Comparison of ENCODE assay signal across 24 cellular contexts in the genomic region with DNA sequence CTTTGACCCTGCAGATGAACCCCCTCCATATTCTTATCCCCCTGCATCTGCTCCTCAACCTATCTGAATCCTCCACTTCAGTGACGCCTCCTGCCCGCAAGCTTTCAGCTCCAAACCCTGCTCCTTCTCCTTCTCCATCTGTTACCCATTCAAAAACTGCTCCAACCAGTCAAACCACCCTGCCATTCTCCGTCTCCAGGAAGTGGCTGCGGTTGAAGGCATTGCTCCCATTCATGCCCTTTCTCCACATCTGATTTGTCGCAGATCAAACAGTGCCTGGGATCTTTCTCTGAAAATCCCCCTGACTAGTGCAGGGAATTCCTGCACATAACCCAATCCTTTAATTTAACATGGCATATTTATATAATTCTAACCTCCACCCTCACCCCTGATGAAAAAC. TPM values are rescaled to one million over a fixed set of nuclear protein-coding genes. Genes with fewer than 3 reads are reported as not detected.
DNase-seq lines count a peak whose midpoint lies in the region; ATAC-seq and TF ChIP-seq lines count a peak whose summit lies in the region.
"Had no signal": no experiment of that assay in that cellular context is flagged by ENCODE, and none has a peak within 500 bp of the region (broad histone marks: within the 10 kb centered on the region; RNA-seq: fewer than 3 reads in every experiment).

No MANE protein-coding gene starts in this region.

- in situ Hi-C loops in IMR-90 (cut with MboI; ENCODE audit: low sequenced_read_pairs) = no loop called here

- H3K14ac ChIP-seq in IMR-90 (replicated peaks; ENCODE audit: low read depth, low read length) = no peak overlapping the region

- H3K36me3 ChIP-seq in IMR-90 (ENCODE audit: control insufficient read depth, insufficient read depth, low read length) (no peaks in the 10 kb centered on the region), parathyroid adenoma (ENCODE audit: control insufficient read depth, insufficient read depth, low read length) (no peaks in the 10 kb centered on the region), suprapubic skin (no peaks in the 10 kb centered on the region)
- H3K36me3 ChIP-seq: adrenal gland, HAP-1, neutrophil had no signal

- POLR2A ChIA-PET in IMR-90 (lab: Charles Lee; ENCODE audit: unreplicated experiment) = no interaction called here

- DNase-seq in DMS53 (lab: John Stamatoyannopoulos, UW) = peak; percentile 89
- no peak for DNase-seq in IMR-90
- peak; percentile 68 for DNase-seq in epithelial cell of prostate (ENCODE audit: low read depth, low spot score)
- no peak for DNase-seq in suprapubic skin (ENCODE audit: low spot score in 2 of 2)
- no peak for DNase-seq in SIG-M5 (lab: John Stamatoyannopoulos, UW)
- no peak for DNase-seq in activated CD4-positive, alpha-beta T cell treated with anti-CD3 and anti-CD28 coated beads, Interleukin-2, amount 50 U/mL, for 4 hours
- no peak for DNase-seq in SW480 (ENCODE audit: low spot score)
- DNase-seq: activated CD4-positive, CD25-positive, alpha-beta regulatory T cell; adrenal gland; AML-193; Caco-2; caudate nucleus; effector CD8-positive, alpha-beta T cell; kidney; midbrain; NCI-H1105; NCI-H226; stimulated activated CD4-positive, alpha-beta T cell treated with anti-CD3 and anti-CD28 coated beads, Interleukin-2, amount 100 ng/mL, for 48 hours; T-helper 17 cell had no signal

- dilution Hi-C loops in IMR-90 (cut with HindIII; ENCODE audit: low sequenced_read_pairs, unreplicated experiment) = no loop called here

- H3K56ac ChIP-seq in IMR-90 (ENCODE audit: extremely low read depth, insufficient read depth, low read length) = no peak overlapping the region

- H2AFZ ChIP-seq in IMR-90 (replicated peaks; ENCODE audit: low read length, poor library complexity) (no peak overlapping the region), parathyroid adenoma (no peak overlapping the region)

- H3K79me2 ChIP-seq in parathyroid adenoma = no peaks in the 10 kb centered on the region

- no peak overlapping the region for H4K91ac ChIP-seq in IMR-90 (ENCODE audit: insufficient read depth, low read depth, low read length)

- WGBS in IMR-90 (ENCODE audit: extremely low coverage in 2 of 2, insufficient read length in 1 of 2), 2 experiments = 94% methylated on average over 2 of the region's 5 CpGs; no CpG with 5 or more reads in 1 of the 2 experiments
- WGBS in suprapubic skin = 52% methylated on average over 5 of the region's 5 CpGs

- no peak overlapping the region for H3K4me2 ChIP-seq in IMR-90 (ENCODE audit: low read depth, low read length)
- H3K4me2 ChIP-seq in parathyroid adenoma (ENCODE audit: low read length) = peak overlapping the region; percentile 12

- no peaks in the 10 kb centered on the region for H3K9me1 ChIP-seq in IMR-90 (ENCODE audit: insufficient read depth, low read length)

- H2AK9ac ChIP-seq in IMR-90 (replicated peaks; ENCODE audit: low read depth, low read length, poor library complexity) = peak overlapping the region; percentile 42

- TF ChIP-seq CTCF in IMR-90 (conservative IDR thresholded peaks at IDR 0.05; ENCODE audit: low read depth, low read length) = no peak
- TF ChIP-seq CTCF in parathyroid adenoma (IDR thresholded peaks at IDR 0.05) = no peak
- no peak for TF ChIP-seq CTCF in suprapubic skin (IDR thresholded peaks at IDR 0.05)

- no peak overlapping the region for H3K4me3 ChIP-seq in IMR-90 (ENCODE audit: insufficient read depth, low read depth, low read length)
- no peak overlapping the region for H3K4me3 ChIP-seq in parathyroid adenoma (ENCODE audit: low read depth, low read length)
- H3K4me3 ChIP-seq in suprapubic skin = no peak overlapping the region
- H3K4me3 ChIP-seq: adrenal gland, HAP-1, K562 had no signal

- TF ChIP-seq POLR2A in IMR-90 (IDR thresholded peaks at IDR 0.05; ENCODE audit: low read depth, low read length) (no peak), suprapubic skin (IDR thresholded peaks at IDR 0.05) (no peak)

- no peak for TF ChIP-seq RAD21 in IMR-90 (IDR thresholded peaks at IDR 0.05; ENCODE audit: low read length)

- H4K20me1 ChIP-seq in IMR-90 (ENCODE audit: insufficient read depth, low read length) = no peaks in the 10 kb centered on the region

- ATAC-seq in IMR-90 (ENCODE audit: low read depth) = no peak
- ATAC-seq: K562, Right ventricle myocardium inferior, T-helper 17 cell had no signal

- TF ChIP-seq EP300 in suprapubic skin (IDR thresholded peaks at IDR 0.05) = no peak

- H2BK120ac ChIP-seq in IMR-90 (ENCODE audit: low read depth, low read length) = no peak overlapping the region

- no peak overlapping the region for H3K9ac ChIP-seq in IMR-90 (ENCODE audit: low read depth, low read length)
- H3K9ac ChIP-seq in parathyroid adenoma = no peak overlapping the region

- H3K4me1 ChIP-seq in IMR-90 (ENCODE audit: control insufficient read depth, insufficient read depth, low read length) = no peaks in the 10 kb centered on the region
- H3K4me1 ChIP-seq in parathyroid adenoma = no peaks in the 10 kb centered on the region
- H3K4me1 ChIP-seq in suprapubic skin = peaks cover 8% of the 10 kb centered on the region
- H3K4me1 ChIP-seq: adrenal gland, Caco-2, HAP-1 had no signal

- H2BK20ac ChIP-seq in IMR-90 (ENCODE audit: low read depth, low read length) = no peak overlapping the region

- no peak overlapping the region for H3K23ac ChIP-seq in IMR-90 (ENCODE audit: low read depth, low read length)

- H3K18ac ChIP-seq in IMR-90 (ENCODE audit: low read depth, low read length) = no peak overlapping the region

- CTCF ChIA-PET in IMR-90 (lab: Yijun Ruan, JAX) = interaction anchor here (1.1 kb wide), 1 partner anchor 14 kb away, joined by 3 read pairs; no protein-coding TSS in a partner anchor

- no peaks in the 10 kb centered on the region for H3K27me3 ChIP-seq in IMR-90 (ENCODE audit: control insufficient read depth, insufficient read depth, low read length)
- no peaks in the 10 kb centered on the region for H3K27me3 ChIP-seq in parathyroid adenoma (ENCODE audit: control insufficient read depth, insufficient read depth, low read length)
- no peaks in the 10 kb centered on the region for H3K27me3 ChIP-seq in suprapubic skin
- H3K27me3 ChIP-seq: adrenal gland had no signal

- H4K8ac ChIP-seq in IMR-90 (ENCODE audit: low read depth in 2 of 2, low read length in 2 of 2) = no peak overlapping the region

- no peak overlapping the region for H2BK5ac ChIP-seq in IMR-90 (ENCODE audit: low read depth, low read length, poor library complexity, severe bottlenecking)

- no TSS peak for BruUV-seq in IMR-90 (replicated peaks; lab: Mats Ljungman, UMichigan)

- H3K4ac ChIP-seq in IMR-90 (ENCODE audit: low read depth, low read length) = no peak overlapping the region

- peaks cover 14% of the 10 kb centered on the region for H3K9me3 ChIP-seq in IMR-90 (ENCODE audit: control insufficient read depth, insufficient read depth, low read length)
- no peaks in the 10 kb centered on the region for H3K9me3 ChIP-seq in parathyroid adenoma (ENCODE audit: control insufficient read depth, low read length)
- H3K9me3 ChIP-seq in suprapubic skin = peaks cover 4% of the 10 kb centered on the region
- H3K9me3 ChIP-seq: adrenal gland, neutrophil had no signal

- H3K79me1 ChIP-seq in IMR-90 (ENCODE audit: low read depth in 1 of 2, low read length in 2 of 2) = no peaks in the 10 kb centered on the region

- H3K27ac ChIP-seq in IMR-90 (ENCODE audit: insufficient read depth, low read length) (no peak overlapping the region), epithelial cell of prostate (no peak overlapping the region), parathyroid adenoma (no peak overlapping the region), suprapubic skin (no peak overlapping the region)
- H3K27ac ChIP-seq: adrenal gland, neutrophil had no signal

- no peak overlapping the region for H2AK5ac ChIP-seq in IMR-90 (ENCODE audit: low read depth, low read length)

- H4K5ac ChIP-seq in IMR-90 (ENCODE audit: low read depth, low read length) = no peak overlapping the region

- no peak overlapping the region for H2BK15ac ChIP-seq in IMR-90 (ENCODE audit: low read depth, low read length)

- intact Hi-C loops in IMR-90 (cut with micrococcal nuclease) = loop anchor here (10.0 kb wide), 1 partner anchor 104 kb away; the partner anchor contains the start of gene SLC35G3

TF ChIP-seq in IMR-90, 13 proteins besides CTCF, POLR2A, EP300 and RAD21:
- TF ChIP-seq FOS (IDR thresholded peaks at IDR 0.05; ENCODE audit: low read depth, low read length) (no peak), CEBPB (IDR thresholded peaks at IDR 0.05; ENCODE audit: low read depth, low read length) (no peak), CHD1 (IDR thresholded peaks at IDR 0.05; ENCODE audit: low read depth, low read length) (no peak), ELK1 (IDR thresholded peaks at IDR 0.05; ENCODE audit: borderline replicate concordance, low read depth, low read length) (no peak), MAFK (IDR thresholded peaks at IDR 0.05; ENCODE audit: low read depth, low read length) (no peak), MXI1 (IDR thresholded peaks at IDR 0.05; ENCODE audit: borderline replicate concordance, low read depth, low read length) (no peak), RFX5 (IDR thresholded peaks at IDR 0.05; ENCODE audit: low read depth, low read length) (no peak), NFE2L2 (IDR thresholded peaks at IDR 0.05; ENCODE audit: low read depth, low read length) (no peak), USF2 (IDR thresholded peaks at IDR 0.05; ENCODE audit: low read depth, low read length) (no peak), SMC3 (IDR thresholded peaks at IDR 0.05; ENCODE audit: low read depth, low read length) (no peak), MAZ (IDR thresholded peaks at IDR 0.05; ENCODE audit: borderline replicate concordance, low read depth, low read length) (no peak)
TF ChIP-seq in IMR-90: peak in this region for 0.

RNA-seq across cellular contexts. Expression of gene SLFN5, which starts 56.2 kb away (rescaled TPM):
- total RNA-seq in IMR-90 (2012; rRNA removed) = 48.9 and 64.2 TPM in 2 replicates
- polyA plus RNA-seq in IMR-90 (2012; rRNA removed) = 10.3 and 13.0 TPM in 2 replicates
- 1.7 and 2.3 TPM in 2 replicates for polyA plus RNA-seq in IMR-90 (2012; cell fraction: cytosol; rRNA removed)
- polyA plus RNA-seq in IMR-90 (2012; cell fraction: nucleus; rRNA removed; ENCODE audit: low replicate concordance) = 0.85 and 8.0 TPM in 2 replicates
- total RNA-seq in suprapubic skin = 10 to 100 TPM in 2 of 4 donors, 1 to 10 TPM in 2; 4.9 to 17.9 (median 9.1) TPM

Comparison
In these comparisons a context has a peak if more than half of its experiments do, and no peak if none do; other contexts are left out.
1. DNase-seq: peak in DMS53 (single experiment) and epithelial cell of prostate (single experiment); none in IMR-90 (single experiment), suprapubic skin (0 of 2), SIG-M5 (single experiment), activated CD4-positive, alpha-beta T cell treated with anti-CD3 and anti-CD28 coated beads, Interleukin-2, amount 50 U/mL, for 4 hours (0 of 2) and SW480 (single experiment).